In genomic region chr11:119853581-119854360, GRCh38 we compare ENCODE assay signal across 20 cellular contexts.
"Had no signal": no experiment of that assay in that cellular context is flagged by ENCODE, and none has a peak within 500 bp of the region (broad histone marks: within the 10 kb centered on the region; RNA-seq: fewer than 3 reads in every experiment).

No MANE protein-coding gene starts in this region.

- H3K9me3 Mint-ChIP-seq: endodermal cell; naive thymus-derived CD4-positive, alpha-beta T cell; nephron progenitor cell had no signal

- H3K27ac ChIP-seq: foreskin keratinocyte, hepatocyte, lower lobe of right lung, right atrium auricular region, tibial nerve had no signal

- H3K4me1 Mint-ChIP-seq: naive thymus-derived CD4-positive, alpha-beta T cell had no signal

- H3K27me3 ChIP-seq: hepatocyte, right atrium auricular region had no signal

- H3K36me3 Mint-ChIP-seq: naive thymus-derived CD4-positive, alpha-beta T cell had no signal

- H3K4me2 ChIP-seq: hepatocyte, smooth muscle cell had no signal

- ATAC-seq: foreskin keratinocyte; left cardiac atrium; lower lobe of right lung; naive thymus-derived CD4-positive, alpha-beta T cell had no signal

- H3K4me3 ChIP-seq: hepatocyte, left ventricle myocardium inferior, lower lobe of right lung, right atrium auricular region, smooth muscle cell, tibial nerve had no signal

- FAIRE-seq: colon, endothelial cell of umbilical vein, kidney had no signal

- H3K79me2 ChIP-seq: hepatocyte had no signal

- H3K36me3 ChIP-seq: left ventricle myocardium inferior, lower lobe of right lung, right atrium auricular region, tibial nerve had no signal

- H2AFZ ChIP-seq: hepatocyte had no signal

- H3K9me3 ChIP-seq: left ventricle myocardium inferior, lower lobe of right lung, right atrium auricular region, tibial nerve had no signal

- H3K27ac Mint-ChIP-seq: endodermal cell; naive thymus-derived CD4-positive, alpha-beta T cell; nephron progenitor cell had no signal

- H3K4me1 ChIP-seq: lower lobe of right lung, tibial nerve had no signal

- H3K4me3 Mint-ChIP-seq: endodermal cell, nephron progenitor cell had no signal

- DNase-seq: cerebellar nuclear complex; dermis blood vessel endothelial cell; endodermal cell; erythroblast; foreskin keratinocyte; kidney; left cardiac atrium; left ventricle myocardium inferior; lower lobe of right lung; mesendoderm; naive thymus-derived CD4-positive, alpha-beta T cell; nephron progenitor cell; stimulated activated CD4-positive, alpha-beta T cell treated with anti-CD3 and anti-CD28 coated beads, Interleukin-2, amount 100 ng/mL, for 48 hours; stimulated activated naive CD4-positive, alpha-beta T cell treated with Interleukin-2 at 50 U/mL for 16 hours had no signal
